ENCODE assay signal across 8 cellular contexts in genomic region chr1:27575861-27576331, GRCh38. TPM values are rescaled to one million over a fixed set of nuclear protein-coding genes. Genes with fewer than 3 reads are reported as not detected.
DNase-seq lines count a peak whose midpoint lies in the region; ATAC-seq, FAIRE-seq and TF ChIP-seq lines count a peak whose summit lies in the region.

No MANE protein-coding gene starts in this region.

- H3K9me3 ChIP-seq in A549 = no peaks in the 10 kb centered on the region
- H3K9me3 ChIP-seq in left ventricle myocardium inferior (replicated peaks) = no peaks in the 10 kb centered on the region
- H3K9me3 ChIP-seq in psoas muscle = no peaks in the 10 kb centered on the region

- H3K27me3 ChIP-seq in left ventricle myocardium inferior (ENCODE audit: low read depth) (no peaks in the 10 kb centered on the region), psoas muscle (ENCODE audit: insufficient read depth in 3 of 3, low read length in 2 of 3) (no peaks in the 10 kb centered on the region)

- H3K36me3 Mint-ChIP-seq in activated B cell treated with CpG ODN at 0.5 μM for 24 hours (ENCODE audit: low read depth) = no peaks in the 10 kb centered on the region

- intact Hi-C loops in activated B cell treated with CpG ODN at 0.5 μM for 24 hours (cut with micrococcal nuclease) = loop anchor here (1.0 kb wide), 1 partner anchor 8 kb away; no protein-coding TSS in a partner anchor
- intact Hi-C loops in left ventricle myocardium inferior (cut with micrococcal nuclease) = no loop called here
- intact Hi-C loops in psoas muscle (cut with DNase I) = loop anchor here in 1 of 2 donors (2.0 kb wide), 1 partner anchor 23 kb away; no protein-coding TSS in a partner anchor

- no peak for TF ChIP-seq CTCF in A549 (IDR thresholded peaks at IDR 0.05)
- TF ChIP-seq CTCF in activated B cell treated with CpG ODN at 0.5 μM for 24 hours (IDR thresholded peaks at IDR 0.05) = no peak
- peak; percentile 27 for TF ChIP-seq CTCF in left ventricle myocardium inferior (IDR thresholded peaks at IDR 0.05; ENCODE audit: borderline replicate concordance)
- peak; percentile 19 for TF ChIP-seq CTCF in psoas muscle (IDR thresholded peaks at IDR 0.05)

- H3K4me1 ChIP-seq in A549 (peaks cover 47% of the 10 kb centered on the region), left ventricle myocardium inferior (peaks cover 97% of the 10 kb centered on the region), psoas muscle (peaks cover 79% of the 10 kb centered on the region)

- H3K27ac Mint-ChIP-seq in activated B cell treated with CpG ODN at 0.5 μM for 24 hours = no peak overlapping the region

- CTCF ChIA-PET in A549 (lab: Yijun Ruan, JAX) (interaction anchor here (0.6 to 18.5 kb wide), 15 partner anchors 9 to 178 kb away, joined by 3 to 314 read pairs (median 5); partner anchors contain the start of gene AHDC1), activated B cell treated with CpG ODN at 0.5 μM for 24 hours (lab: Charles Lee) (interaction anchor here (1.4 to 2.1 kb wide), 3 partner anchors 8 to 159 kb away, joined by 4 to 8 read pairs (median 4); no protein-coding TSS in a partner anchor)

- POLR2A ChIA-PET in A549 (lab: Yijun Ruan, JAX) = interaction anchor here (2.4 kb wide), 1 partner anchor 19 kb away, joined by 13 read pairs; no protein-coding TSS in a partner anchor
- POLR2A ChIA-PET in activated B cell treated with CpG ODN at 0.5 μM for 24 hours (lab: Charles Lee) = interaction anchor here (0.6 to 1.4 kb wide), 4 partner anchors 8 to 1295 kb away, joined by 3 to 5 read pairs (median 4); partner anchors contain the start of genes AHDC1 and FAM76A

- H3K36me3 ChIP-seq in left ventricle myocardium inferior (no peaks in the 10 kb centered on the region), psoas muscle (ENCODE audit: insufficient read depth in 1 of 2, low read depth in 1 of 2) (no peaks in the 10 kb centered on the region)

- H3K4me3 Mint-ChIP-seq in activated B cell treated with CpG ODN at 0.5 μM for 24 hours = peak overlapping the region; percentile 38

- H3K4me1 Mint-ChIP-seq in activated B cell treated with CpG ODN at 0.5 μM for 24 hours = peaks cover 33% of the 10 kb centered on the region

- 25% methylated on average over 4 of the region's 42 CpGs for WGBS in A549 (ENCODE audit: missing lambda C conversion rate)
- WGBS in psoas muscle, 3 donors = 2 to 4% (median 4%) methylated on average over 29 to 41 of the region's 42 CpGs

- no peaks in the 10 kb centered on the region for H3K27me3 Mint-ChIP-seq in activated B cell treated with CpG ODN at 0.5 μM for 24 hours

- DNase-seq in A549 (ENCODE audit: low read depth in 1 of 2, low spot score in 1 of 2) (peak; percentile 45 to 51), GM19239 (ENCODE audit: insufficient read length, low spot score) (peak; percentile 70), activated B cell treated with CpG ODN at 0.5 μM for 24 hours (peak; percentile 42), left ventricle myocardium inferior (peak; percentile 85), psoas muscle (peak; percentile 86 to 94)
- no peak for DNase-seq in NK-92 treated with Interleukin-12 subunit alpha and Interleukin-12 subunit beta, amount 100 ng/mL, for 24 hours (lab: John Stamatoyannopoulos, UW)

- no peak for TF ChIP-seq EP300 in A549 (IDR thresholded peaks at IDR 0.05)

- no peak for FAIRE-seq in A549 (lab: Jason Lieb, UNC)
- no peak for FAIRE-seq in GM19239 (lab: Jason Lieb, UNC)

- H3K4me2 ChIP-seq in A549 = peak overlapping the region; percentile 89

- H3K27ac ChIP-seq in A549 = peak overlapping the region; percentile 98 to 99
- peak overlapping the region; percentile 97 for H3K27ac ChIP-seq in left ventricle myocardium inferior (replicated peaks)
- peak overlapping the region; percentile 94 for H3K27ac ChIP-seq in psoas muscle

- no peak for TF ChIP-seq RAD21 in A549 (conservative IDR thresholded peaks at IDR 0.05 in 1 of 2, IDR thresholded peaks at IDR 0.05 in 1 of 2)

- ATAC-seq in A549 = peak; percentile 71 to 74
- ATAC-seq in activated B cell treated with CpG ODN at 0.5 μM for 24 hours (ENCODE audit: low read depth) = peak; percentile 64
- peak; percentile 82 to 87 (median 82) for ATAC-seq in psoas muscle
- no peak for ATAC-seq in HG03565 (IDR thresholded peaks at IDR 0.05; ENCODE audit: unreplicated experiment)
- no peak for ATAC-seq in HG03521 (IDR thresholded peaks at IDR 0.05; ENCODE audit: unreplicated experiment)

- no peaks in the 10 kb centered on the region for H3K9me3 Mint-ChIP-seq in activated B cell treated with CpG ODN at 0.5 μM for 24 hours

- peak overlapping the region; percentile 75 for H3K4me3 ChIP-seq in A549
- peak overlapping the region; percentile 66 for H3K4me3 ChIP-seq in left ventricle myocardium inferior
- H3K4me3 ChIP-seq in psoas muscle = peak overlapping the region; percentile 68

- TF ChIP-seq POLR2A in A549 (IDR thresholded peaks at IDR 0.05; ENCODE audit: low read length) = 0 out of 2 replicates have a peak, but pooled peaks have one; percentile 11

TF ChIP-seq in A549, 52 proteins besides CTCF, POLR2A, EP300 and RAD21:
- 0 out of 5 replicates have a peak, but pooled peaks of 1 of the 2 experiments have one; percentile 14 for TF ChIP-seq JUN (IDR thresholded peaks at IDR 0.05)
- TF ChIP-seq, protein P1, sequence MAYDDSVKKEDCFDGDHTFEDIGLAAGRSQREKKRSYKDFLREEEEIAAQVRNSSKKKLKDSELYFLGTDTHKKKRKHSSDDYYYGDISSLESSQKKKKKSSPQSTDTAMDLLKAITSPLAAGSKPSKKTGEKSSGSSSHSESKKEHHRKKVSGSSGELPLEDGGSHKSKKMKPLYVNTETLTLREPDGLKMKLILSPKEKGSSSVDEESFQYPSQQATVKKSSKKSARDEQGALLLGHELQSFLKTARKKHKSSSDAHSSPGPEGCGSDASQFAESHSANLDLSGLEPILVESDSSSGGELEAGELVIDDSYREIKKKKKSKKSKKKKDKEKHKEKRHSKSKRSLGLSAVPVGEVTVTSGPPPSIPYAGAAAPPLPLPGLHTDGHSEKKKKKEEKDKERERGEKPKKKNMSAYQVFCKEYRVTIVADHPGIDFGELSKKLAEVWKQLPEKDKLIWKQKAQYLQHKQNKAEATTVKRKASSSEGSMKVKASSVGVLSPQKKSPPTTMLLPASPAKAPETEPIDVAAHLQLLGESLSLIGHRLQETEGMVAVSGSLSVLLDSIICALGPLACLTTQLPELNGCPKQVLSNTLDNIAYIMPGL (CRISPR knock-in tag; IDR thresholded peaks at IDR 0.05; ENCODE audit: borderline replicate concordance) = no peak
TF ChIP-seq in A549: peak in this region for 1.

RNA-seq across cellular contexts. Expression of gene AHDC1, which starts 28.0 kb away (rescaled TPM):
- polyA plus RNA-seq in A549 (2011; rRNA removed) (1.3 and 2.6 TPM in 2 replicates), A549 (2017; fragmentation: RNase III; extraction: RNeasy Plus Mini Kit Qiagen cat#74134 plus additional on column Dnase treatment) (9.8 to 11.5 TPM (median 10.0 TPM) in 3 replicates), psoas muscle (10 to 100 TPM in 1 of 3 donors, 1 to 10 TPM in 2; 6.4 to 19.8 (median 9.7) TPM)
- 5.0 and 6.2 TPM in 2 replicates for polyA plus RNA-seq in A549 (2012; cell fraction: cytosol; rRNA removed)
- polyA plus RNA-seq in A549 (2012; cell fraction: nucleus; rRNA removed) = 12.9 and 17.1 TPM in 2 replicates
- polyA minus RNA-seq in A549 (2011; rRNA and poly(A)+ RNA removed) = 2.9 and 3.6 TPM in 2 replicates
- total RNA-seq in activated B cell treated with CpG ODN at 0.5 μM for 24 hours (22.4 and 23.3 TPM in 2 replicates), left ventricle myocardium inferior (40.1 TPM), psoas muscle (10 to 100 TPM; 35.9 to 65.2 (median 59.0) TPM)

RNA-seq across cellular contexts. Expression of gene FGR, which starts 59.1 kb away (rescaled TPM):
- polyA plus RNA-seq in A549 (2011; rRNA removed) (not detected in 2 replicates), A549 (2017; fragmentation: RNase III; extraction: RNeasy Plus Mini Kit Qiagen cat#74134 plus additional on column Dnase treatment) (not detected in 3 replicates), psoas muscle (1 to 10 TPM; 1.7 to 3.8 (median 2.0) TPM)
- not detected in 2 replicates for polyA plus RNA-seq in A549 (2012; cell fraction: cytosol; rRNA removed)
- polyA plus RNA-seq in A549 (2012; cell fraction: nucleus; rRNA removed) = not detected in 2 replicates
- polyA minus RNA-seq in A549 (2011; rRNA and poly(A)+ RNA removed) = not detected in 2 replicates
- total RNA-seq in activated B cell treated with CpG ODN at 0.5 μM for 24 hours (28.6 and 28.8 TPM in 2 replicates), left ventricle myocardium inferior (3.5 TPM), psoas muscle (1 to 10 TPM; 1.3 to 3.5 (median 3.1) TPM)

Comparison
In these comparisons a context has a peak if more than half of its experiments do, and no peak if none do; other contexts are left out.
1. ATAC-seq: peak in A549 (2 of 2), activated B cell treated with CpG ODN at 0.5 μM for 24 hours (single experiment) and psoas muscle (4 of 4); none in HG03565 (single experiment) and HG03521 (single experiment).
2. CTCF ChIP-seq: peak in left ventricle myocardium inferior (single experiment) and psoas muscle (single experiment); none in A549 (single experiment) and activated B cell treated with CpG ODN at 0.5 μM for 24 hours (single experiment).
3. Peak in every context shown above with its lines, with median percentiles within 50 percentile points of each other: H3K27ac ChIP-seq and H3K4me3 ChIP-seq.